Comparison of ENCODE assay signal across 1 cellular context in genomic region chr17:78172284-78173024, GRCh38.
TF ChIP-seq lines count a peak whose summit lies in the region.

No MANE protein-coding gene starts in this region.

TF ChIP-seq in A549, 52 proteins besides CTCF, POLR2A, EP300 and RAD21 (continued from another document):
- TF ChIP-seq REST (IDR thresholded peaks at IDR 0.05) (no peak), TP53 (CRISPR knock-in tag; IDR thresholded peaks at IDR 0.05) (no peak), GATA3 (IDR thresholded peaks at IDR 0.05; ENCODE audit: borderline replicate concordance) (no peak), PHF8 (IDR thresholded peaks at IDR 0.05; ENCODE audit: borderline replicate concordance, low read depth) (no peak), FOSB (CRISPR knock-in tag; IDR thresholded peaks at IDR 0.05) (peak; percentile 55; the same call in 1 of the 2 replicates), JUN (IDR thresholded peaks at IDR 0.05) (peak in 1 of 2 experiments; percentile 21; a peak in 1 of 5 replicates), HOXB13 (CRISPR knock-in tag; IDR thresholded peaks at IDR 0.05; ENCODE audit: low read depth) (no peak), ZFP36 (IDR thresholded peaks at IDR 0.05; ENCODE audit: borderline replicate concordance, partially characterized antibody) (no peak), NFE2L2 (conservative IDR thresholded peaks at IDR 0.05; ENCODE audit: low read length) (no peak), POLR2AphosphoS2 (conservative IDR thresholded peaks at IDR 0.05; ENCODE audit: low read length) (peak; percentile 66; the same call in 1 of the 2 replicates)
- TF ChIP-seq, protein P1, sequence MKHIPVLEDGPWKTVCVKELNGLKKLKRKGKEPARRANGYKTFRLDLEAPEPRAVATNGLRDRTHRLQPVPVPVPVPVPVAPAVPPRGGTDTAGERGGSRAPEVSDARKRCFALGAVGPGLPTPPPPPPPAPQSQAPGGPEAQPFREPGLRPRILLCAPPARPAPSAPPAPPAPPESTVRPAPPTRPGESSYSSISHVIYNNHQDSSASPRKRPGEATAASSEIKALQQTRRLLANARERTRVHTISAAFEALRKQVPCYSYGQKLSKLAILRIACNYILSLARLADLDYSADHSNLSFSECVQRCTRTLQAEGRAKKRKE (CRISPR knock-in tag; IDR thresholded peaks at IDR 0.05; ENCODE audit: low read depth) = no peak
- TF ChIP-seq, protein P2, sequence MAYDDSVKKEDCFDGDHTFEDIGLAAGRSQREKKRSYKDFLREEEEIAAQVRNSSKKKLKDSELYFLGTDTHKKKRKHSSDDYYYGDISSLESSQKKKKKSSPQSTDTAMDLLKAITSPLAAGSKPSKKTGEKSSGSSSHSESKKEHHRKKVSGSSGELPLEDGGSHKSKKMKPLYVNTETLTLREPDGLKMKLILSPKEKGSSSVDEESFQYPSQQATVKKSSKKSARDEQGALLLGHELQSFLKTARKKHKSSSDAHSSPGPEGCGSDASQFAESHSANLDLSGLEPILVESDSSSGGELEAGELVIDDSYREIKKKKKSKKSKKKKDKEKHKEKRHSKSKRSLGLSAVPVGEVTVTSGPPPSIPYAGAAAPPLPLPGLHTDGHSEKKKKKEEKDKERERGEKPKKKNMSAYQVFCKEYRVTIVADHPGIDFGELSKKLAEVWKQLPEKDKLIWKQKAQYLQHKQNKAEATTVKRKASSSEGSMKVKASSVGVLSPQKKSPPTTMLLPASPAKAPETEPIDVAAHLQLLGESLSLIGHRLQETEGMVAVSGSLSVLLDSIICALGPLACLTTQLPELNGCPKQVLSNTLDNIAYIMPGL (CRISPR knock-in tag; IDR thresholded peaks at IDR 0.05; ENCODE audit: borderline replicate concordance) = no peak
- TF ChIP-seq, protein P3, sequence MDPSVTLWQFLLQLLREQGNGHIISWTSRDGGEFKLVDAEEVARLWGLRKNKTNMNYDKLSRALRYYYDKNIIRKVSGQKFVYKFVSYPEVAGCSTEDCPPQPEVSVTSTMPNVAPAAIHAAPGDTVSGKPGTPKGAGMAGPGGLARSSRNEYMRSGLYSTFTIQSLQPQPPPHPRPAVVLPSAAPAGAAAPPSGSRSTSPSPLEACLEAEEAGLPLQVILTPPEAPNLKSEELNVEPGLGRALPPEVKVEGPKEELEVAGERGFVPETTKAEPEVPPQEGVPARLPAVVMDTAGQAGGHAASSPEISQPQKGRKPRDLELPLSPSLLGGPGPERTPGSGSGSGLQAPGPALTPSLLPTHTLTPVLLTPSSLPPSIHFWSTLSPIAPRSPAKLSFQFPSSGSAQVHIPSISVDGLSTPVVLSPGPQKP (IDR thresholded peaks at IDR 0.05; ENCODE audit: low read depth, low read length) = no peak
